ENCODE assay signal across 1 cellular context in the genomic region with DNA sequence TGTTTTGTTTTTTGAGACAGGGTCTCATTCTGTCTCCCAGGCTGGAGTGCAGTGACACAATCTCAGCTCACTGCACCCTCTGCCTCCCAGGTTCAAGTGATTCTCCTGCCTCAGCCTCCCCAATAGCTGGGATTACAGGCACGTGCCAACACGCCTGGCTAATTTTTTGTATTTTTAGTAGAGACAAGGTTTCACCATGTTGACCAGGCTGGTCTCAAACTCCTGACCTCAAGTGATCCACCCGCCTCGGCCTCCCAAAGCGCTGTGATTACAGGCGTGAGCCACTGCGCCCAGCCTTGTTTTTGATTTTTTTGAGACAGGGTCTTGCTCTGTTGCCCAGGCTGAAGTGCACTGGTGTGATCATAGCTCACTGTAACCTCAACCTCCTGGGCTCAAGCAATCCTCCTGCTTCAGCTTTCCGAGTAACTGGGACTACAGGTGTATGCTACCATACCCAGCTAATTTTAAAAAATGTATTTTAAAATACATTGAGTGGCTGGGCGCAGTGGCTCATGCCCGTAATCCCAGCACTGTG. TPM values are rescaled to one million over a fixed set of nuclear protein-coding genes. Genes with fewer than 3 reads are reported as not detected.
"Had no signal": no experiment of that assay in that cellular context is flagged by ENCODE, and none has a peak within 500 bp of the region (broad histone marks: within the 10 kb centered on the region; RNA-seq: fewer than 3 reads in every experiment).

No MANE protein-coding gene starts in this region.

RNA-seq across cellular contexts. Expression of a gene that starts 15.2 kb away (rescaled TPM):
- total RNA-seq: tibial nerve had no signal
